In genomic region chr1:10892138-10893065, GRCh38 we compare ENCODE assay signal across 24 cellular contexts.
"Had no signal": no experiment of that assay in that cellular context is flagged by ENCODE, and none has a peak within 500 bp of the region (broad histone marks: within the 10 kb centered on the region; RNA-seq: fewer than 3 reads in every experiment).

No MANE protein-coding gene starts in this region.

- H3K4me1 Mint-ChIP-seq: activated naive CD4-positive, alpha-beta T cell treated with anti-CD3 and anti-CD28 coated beads, Interleukin-2, amount 10 ng/mL, durations not matched to agents 7 days and 5 days had no signal

- H3K4me2 ChIP-seq: KMS-11 had no signal

- ATAC-seq: activated CD8-positive, alpha-beta T cell treated with anti-CD3 and anti-CD28 coated beads for 36 hours; activated T-cell treated with anti-CD3 and anti-CD28 coated beads, Interleukin-2, amount 50 U/mL, for 72 hours; Panc1; T-helper 17 cell had no signal

- H3K27ac ChIP-seq: KMS-11, VCaP had no signal

- H3K27ac Mint-ChIP-seq: activated CD8-positive, alpha-beta T cell treated with anti-CD3 and anti-CD28 coated beads for 36 hours; activated naive CD4-positive, alpha-beta T cell treated with anti-CD3 and anti-CD28 coated beads, Interleukin-2, amount 10 ng/mL, durations not matched to agents 7 days and 5 days; activated naive CD8-positive, alpha-beta T cell treated with anti-CD3 and anti-CD28 coated beads for 36 hours; activated T-cell treated with anti-CD3 and anti-CD28 coated beads, Interleukin-2, amount 50 U/mL, for 72 hours; activated T-helper 2 cell treated with anti-CD3 and anti-CD28 coated beads, Interferon-gamma antibody, Interleukin-2, Interleukin-4, amounts not matched to agents 10 μg/mL and 5 μg/mL and 100 μg/mL, durations not matched to agents 14 hours and 24 hours and 36 hours; T-helper 17 cell had no signal

- H3K4me3 Mint-ChIP-seq: activated CD8-positive, alpha-beta T cell treated with anti-CD3 and anti-CD28 coated beads for 36 hours; activated naive CD4-positive, alpha-beta T cell treated with anti-CD3 and anti-CD28 coated beads, Interleukin-2, amount 10 ng/mL, durations not matched to agents 7 days and 5 days; activated naive CD8-positive, alpha-beta T cell treated with anti-CD3 and anti-CD28 coated beads for 36 hours; activated T-cell treated with anti-CD3 and anti-CD28 coated beads, Interleukin-2, amount 50 U/mL, for 72 hours; T-helper 17 cell had no signal

- DNase-seq: activated CD4-positive, alpha-beta T cell treated with anti-CD3 and anti-CD28 coated beads for 4 hours; activated CD8-positive, alpha-beta memory T cell treated with anti-CD3 and anti-CD28 coated beads, Interleukin-2, amount 50 U/mL, for 4 hours; activated CD8-positive, alpha-beta T cell treated with anti-CD3 and anti-CD28 coated beads for 36 hours; activated gamma-delta T cell treated with Interleukin-2 at 50 U/mL for 16 hours; activated naive CD4-positive, alpha-beta T cell treated with anti-CD3 and anti-CD28 coated beads, Interleukin-2, amount 10 ng/mL, durations not matched to agents 7 days and 5 days; activated naive CD8-positive, alpha-beta T cell treated with anti-CD3 and anti-CD28 coated beads for 36 hours; activated T-cell treated with anti-CD3 and anti-CD28 coated beads, Interleukin-2, amount 50 U/mL, for 72 hours; central memory CD4-positive, alpha-beta T cell; NCI-H1092; NCI-H1417 treated with DMSO at 0.1 percent for 48 hours; NCI-H1694; NCI-H2029; NCI-H2107; NCI-H2171 treated with DMSO at 0.1 percent for 48 hours; NCI-H226; NCI-H774; OCI-M1; RPMI8226; SHP77 treated with DMSO at 0.1 percent for 48 hours; T-helper 17 cell had no signal

- H3K9me3 Mint-ChIP-seq: activated CD8-positive, alpha-beta T cell treated with anti-CD3 and anti-CD28 coated beads for 36 hours; activated naive CD4-positive, alpha-beta T cell treated with anti-CD3 and anti-CD28 coated beads, Interleukin-2, amount 10 ng/mL, durations not matched to agents 7 days and 5 days; activated naive CD8-positive, alpha-beta T cell treated with anti-CD3 and anti-CD28 coated beads for 36 hours; activated T-cell treated with anti-CD3 and anti-CD28 coated beads, Interleukin-2, amount 50 U/mL, for 72 hours; activated T-helper 2 cell treated with anti-CD3 and anti-CD28 coated beads, Interferon-gamma antibody, Interleukin-2, Interleukin-4, amounts not matched to agents 10 μg/mL and 5 μg/mL and 100 μg/mL, durations not matched to agents 14 hours and 24 hours and 36 hours had no signal

- H3K36me3 Mint-ChIP-seq: activated naive CD4-positive, alpha-beta T cell treated with anti-CD3 and anti-CD28 coated beads, Interleukin-2, amount 10 ng/mL, durations not matched to agents 7 days and 5 days; activated naive CD8-positive, alpha-beta T cell treated with anti-CD3 and anti-CD28 coated beads for 36 hours had no signal
